In genomic region chr5:54457094-54457531, GRCh38 we compare ENCODE assay signal across 8 cellular contexts. TPM values are rescaled to one million over a fixed set of nuclear protein-coding genes. Genes with fewer than 3 reads are reported as not detected.
DNase-seq lines count a peak whose midpoint lies in the region; ATAC-seq and TF ChIP-seq lines count a peak whose summit lies in the region.

No MANE protein-coding gene starts in this region.

- peak overlapping the region; percentile 61 for H3K4me2 ChIP-seq in osteoblast (ENCODE audit: insufficient read depth, low read length)

- H3K27me3 ChIP-seq in RWPE2 (ENCODE audit: insufficient read depth, poor library complexity, severe bottlenecking): no peaks in the 10 kb centered on the region
- H3K27me3 ChIP-seq in osteoblast (ENCODE audit: insufficient read depth, low read length): no peaks in the 10 kb centered on the region

- DNase-seq in AG10803 (ENCODE audit: low read depth) (peak; percentile 77), RWPE2 (ENCODE audit: low spot score) (no peak), fibroblast of villous mesenchyme (ENCODE audit: low read depth) (peak; percentile 91), osteoblast (ENCODE audit: insufficient read length, low spot score, missing footprints) (peak; percentile 63), putamen (ENCODE audit: low spot score) (no peak)
- DNase-seq in activated CD4-positive, alpha-beta T cell treated with anti-CD3 and anti-CD28 coated beads for 1 hour: no peak

- H3K36me3 ChIP-seq in RWPE2 (ENCODE audit: low read depth): no peaks in the 10 kb centered on the region
- H3K36me3 ChIP-seq in osteoblast (ENCODE audit: insufficient read depth, low read length): no peaks in the 10 kb centered on the region

- no peaks in the 10 kb centered on the region for H3K9me3 ChIP-seq in RWPE2 (ENCODE audit: severe bottlenecking)
- no peaks in the 10 kb centered on the region for H3K9me3 ChIP-seq in osteoblast (ENCODE audit: low read depth, low read length)

- H3K4me1 ChIP-seq in RWPE2 (ENCODE audit: insufficient read depth, poor library complexity, severe bottlenecking): no peaks in the 10 kb centered on the region
- peaks cover 36% of the 10 kb centered on the region for H3K4me1 ChIP-seq in osteoblast (ENCODE audit: insufficient read depth, low read length)

- no peaks in the 10 kb centered on the region for H4K20me1 ChIP-seq in osteoblast (ENCODE audit: insufficient read depth, low read length)

- H3K27ac ChIP-seq in RWPE2 (ENCODE audit: poor library complexity, severe bottlenecking): no peak overlapping the region
- peak overlapping the region; percentile 26 for H3K27ac ChIP-seq in osteoblast (ENCODE audit: low read depth, low read length)

- H3K79me2 ChIP-seq in osteoblast (ENCODE audit: insufficient read depth, low read length): no peaks in the 10 kb centered on the region

- no peak for TF ChIP-seq CTCF in AG10803 (conservative IDR thresholded peaks at IDR 0.05; ENCODE audit: low read length)
- TF ChIP-seq CTCF in RWPE2 (IDR thresholded peaks at IDR 0.05; ENCODE audit: poor library complexity, severe bottlenecking): no peak
- no peak for TF ChIP-seq CTCF in fibroblast of villous mesenchyme (IDR thresholded peaks at IDR 0.05; ENCODE audit: insufficient read depth, low read depth, low read length)
- TF ChIP-seq CTCF in osteoblast (IDR thresholded peaks at IDR 0.05; ENCODE audit: extremely low read depth, low read depth, low read length): no peak

- ATAC-seq in RWPE2 (ENCODE audit: low read depth) (peak; percentile 69), HG02852 (IDR thresholded peaks at IDR 0.05; ENCODE audit: unreplicated experiment) (no peak), HG02885 (IDR thresholded peaks at IDR 0.05; ENCODE audit: poor library complexity, unreplicated experiment) (no peak)

- H3K4me3 ChIP-seq in AG10803 (ENCODE audit: low read length) (peak overlapping the region; percentile 77), RWPE2 (ENCODE audit: severe bottlenecking) (no peak overlapping the region), fibroblast of villous mesenchyme (ENCODE audit: low read depth, low read length) (no peak overlapping the region), osteoblast (ENCODE audit: insufficient read depth, low read length) (peak overlapping the region; percentile 38)

- H2AFZ ChIP-seq in osteoblast (ENCODE audit: low read length): no peak overlapping the region

RNA-seq across cellular contexts. Expression of gene HSPB3, which starts 1.6 kb away (rescaled TPM):
- total RNA-seq in fibroblast of villous mesenchyme (1.7 and 6.1 TPM in 2 replicates), osteoblast (not detected in 2 replicates)

Comparison
In these comparisons a context has a peak if more than half of its experiments do, and no peak if none do; other contexts are left out.
1. DNase-seq: peak in AG10803 (single experiment), fibroblast of villous mesenchyme (single experiment) and osteoblast (single experiment); none in RWPE2 (single experiment), activated CD4-positive, alpha-beta T cell treated with anti-CD3 and anti-CD28 coated beads for 1 hour (single experiment) and putamen (single experiment).
2. H3K4me3 ChIP-seq: peak in AG10803 (single experiment) and osteoblast (single experiment); none in RWPE2 (single experiment) and fibroblast of villous mesenchyme (single experiment).